ENCODE assay signal across 8 cellular contexts in the genomic region with DNA sequence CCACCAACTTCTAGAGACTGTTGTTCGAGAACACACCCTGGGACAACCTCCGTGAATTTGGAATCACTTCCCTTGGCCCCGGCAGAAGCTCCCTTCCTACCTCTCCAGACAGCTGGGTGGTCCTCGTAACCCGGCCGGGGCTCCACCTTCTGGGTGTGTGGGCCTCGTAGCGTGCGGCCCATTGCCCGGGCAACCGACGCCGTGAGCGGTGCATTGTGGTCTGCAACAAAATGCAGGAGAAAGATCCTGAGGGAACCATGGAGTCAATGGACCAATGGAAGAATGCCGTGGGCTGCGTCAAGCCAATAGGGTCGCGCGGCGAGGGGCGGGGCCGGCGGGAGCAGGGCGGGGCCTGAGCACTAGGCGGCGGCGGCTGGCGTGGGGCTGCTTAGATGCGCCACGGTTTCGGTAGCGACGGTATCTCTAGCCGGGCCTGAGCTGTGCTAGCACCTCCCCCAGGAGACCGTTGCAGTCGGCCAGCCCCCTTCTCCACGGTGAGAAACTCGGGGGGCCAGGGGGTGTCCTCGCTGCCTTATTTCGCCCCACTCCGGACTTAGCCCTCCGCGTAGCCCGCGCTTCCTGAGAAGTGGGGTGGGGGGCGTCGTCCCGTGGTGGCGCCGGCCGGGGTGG. TPM values are rescaled to one million over a fixed set of nuclear protein-coding genes. Genes with fewer than 3 reads are reported as not detected.
DNase-seq lines count a peak whose midpoint lies in the region; ATAC-seq and TF ChIP-seq lines count a peak whose summit lies in the region.

Gene DYNLL1, plus strand, starts transcription at position 391 of the 630 bp plus-strand sequence. CDS start 309 bp downstream, outside the sequence.

- H3K4me1 ChIP-seq in liver (ENCODE audit: control insufficient read depth in 4 of 4, insufficient read depth in 4 of 4, low read length in 3 of 4): peaks cover 0 to 19% (median 12%) of the 10 kb centered on the region in 4 donors

- peak within 1 kb of the TSS; percentile 82 to 95 (median 85) for H3K4me3 ChIP-seq in liver (ENCODE audit: low read depth in 1 of 3, low read length in 3 of 3)

- peaks cover 1 to 15% (median 5%) of the 10 kb centered on the region in 4 donors for H3K36me3 ChIP-seq in liver (ENCODE audit: control insufficient read depth in 4 of 4, insufficient read depth in 3 of 4, low read depth in 1 of 4, low read length in 3 of 4)

- ATAC-seq in GM19395 (IDR thresholded peaks at IDR 0.05; ENCODE audit: unreplicated experiment) (peak; percentile 92), HG03565 (IDR thresholded peaks at IDR 0.05; ENCODE audit: unreplicated experiment) (peak; percentile 89)

- under 1% methylated on average over 51 of the region's 51 CpGs for WGBS in liver

- H3K27ac ChIP-seq in C4-2B: peak within 1 kb of the TSS; percentile 90
- H3K27ac ChIP-seq in liver (ENCODE audit: low read depth in 1 of 2, low read length in 2 of 2): peak within 1 kb of the TSS; percentile 75 to 85

- TF ChIP-seq CTCF in C4-2B (conservative IDR thresholded peaks at IDR 0.05) (no peak), liver (IDR thresholded peaks at IDR 0.05; ENCODE audit: low read depth, low read length, missing input control) (peak; percentile 14)

- H3K27me3 ChIP-seq in liver (ENCODE audit: control insufficient read depth in 4 of 4, insufficient read depth in 4 of 4, low read length in 3 of 4): no peaks in the 10 kb centered on the region

- peak; percentile 11 to 41 for TF ChIP-seq RAD21 in liver (IDR thresholded peaks at IDR 0.05)

- H3K9ac ChIP-seq in liver (ENCODE audit: low read depth in 1 of 2, low read length in 2 of 2): peak within 1 kb of the TSS; percentile 47 to 53

- DNase-seq in NCI-H774 (lab: John Stamatoyannopoulos, UW): peak; percentile 96
- peak; percentile 95 to 97 for DNase-seq in activated CD4-positive, alpha-beta T cell treated with anti-CD3 and anti-CD28 coated beads, Interleukin-2, amount 50 U/mL, for 4 hours
- DNase-seq in dermis blood vessel endothelial cell: peak; percentile 97
- DNase-seq in stimulated activated CD4-positive, alpha-beta T cell treated with anti-CD3 and anti-CD28 coated beads, Interleukin-4, amount 100 ng/mL, for 24 hours: peak; percentile 98

- no peaks in the 10 kb centered on the region for H3K9me3 ChIP-seq in liver (ENCODE audit: control insufficient read depth in 4 of 4, low read length in 3 of 4)

TF ChIP-seq in liver, 16 proteins besides CTCF, POLR2A, EP300 and RAD21:
- peak; percentile 25 for TF ChIP-seq FOXA1 (IDR thresholded peaks at IDR 0.05)
- peak; percentile 98 for TF ChIP-seq SP1 (IDR thresholded peaks at IDR 0.05)
- peak; percentile 95 for TF ChIP-seq REST (IDR thresholded peaks at IDR 0.05)
- no peak for TF ChIP-seq RXRA (IDR thresholded peaks at IDR 0.05)
- TF ChIP-seq YY1 (IDR thresholded peaks at IDR 0.05): peak; percentile 39
- peak; percentile 89 for TF ChIP-seq TAF1 (conservative IDR thresholded peaks at IDR 0.05)
- TF ChIP-seq NR2F2 (IDR thresholded peaks at IDR 0.05): no peak

RNA-seq across cellular contexts. Expression of gene DYNLL1, which starts in this region (rescaled TPM):
- 265 and 287 TPM in 2 replicates for total RNA-seq in dermis blood vessel endothelial cell
- 100 to 1,000 TPM; 101 to 143 TPM for total RNA-seq in liver
- 100 to 1,000 TPM; 224 to 275 TPM for polyA plus RNA-seq in liver

Comparison
In these comparisons a context has a peak if more than half of its experiments do, and no peak if none do; other contexts are left out.
1. Peak in every context shown above with its lines: DNase-seq, ATAC-seq, H3K4me3 ChIP-seq and H3K27ac ChIP-seq.